Comparison of ENCODE assay signal across 23 cellular contexts in the genomic region with DNA sequence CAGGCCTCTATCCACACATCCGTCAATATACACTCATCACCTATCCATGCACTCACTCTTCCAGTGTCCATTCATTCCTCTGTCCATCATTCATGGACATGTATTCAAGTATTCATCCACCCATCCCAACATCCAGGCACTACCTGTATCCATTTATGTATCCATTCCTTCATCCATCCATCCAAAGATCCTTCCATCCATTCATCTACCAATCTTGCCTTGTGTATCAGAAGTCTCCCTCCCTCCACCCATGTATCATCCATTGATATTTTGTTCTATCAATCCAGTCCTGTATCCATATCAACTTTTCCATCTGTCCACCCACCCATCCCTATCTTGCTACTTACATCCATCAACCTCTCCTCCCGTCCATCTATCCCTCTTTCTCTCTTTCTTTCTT. TPM values are rescaled to one million over a fixed set of nuclear protein-coding genes. Genes with fewer than 3 reads are reported as not detected.
DNase-seq lines count a peak whose midpoint lies in the region; ATAC-seq and TF ChIP-seq lines count a peak whose summit lies in the region.
"Had no signal": no experiment of that assay in that cellular context is flagged by ENCODE, and none has a peak within 500 bp of the region (broad histone marks: within the 10 kb centered on the region; RNA-seq: fewer than 3 reads in every experiment).

No MANE protein-coding gene starts in this region.

- H3K4me2 ChIP-seq in neural progenitor cell = no peak overlapping the region
- H3K4me2 ChIP-seq: BLaER1 had no signal

- H3K36me3 Mint-ChIP-seq in endothelial cell (ENCODE audit: low read depth, unreplicated experiment) (peaks cover 4% of the 10 kb centered on the region), neural progenitor cell (no peaks in the 10 kb centered on the region)
- H3K36me3 Mint-ChIP-seq: CD14-positive monocyte; CD4-positive, alpha-beta memory T cell; CD4-positive, CD25-positive, alpha-beta regulatory T cell; CD8-positive, alpha-beta memory T cell had no signal

- no peak overlapping the region for H3K27ac ChIP-seq in neural progenitor cell
- H3K27ac ChIP-seq: BLaER1 had no signal

- H3K27me3 Mint-ChIP-seq in endothelial cell (ENCODE audit: unreplicated experiment) = peaks cover 17% of the 10 kb centered on the region
- peaks cover 32% of the 10 kb centered on the region for H3K27me3 Mint-ChIP-seq in neural progenitor cell (ENCODE audit: insufficient read depth, low read depth)

- H3K36me3 ChIP-seq in neural progenitor cell = no peaks in the 10 kb centered on the region
- H3K36me3 ChIP-seq: BE2C, BLaER1 had no signal

- H3K27me3 ChIP-seq in neural progenitor cell = peaks cover 27% of the 10 kb centered on the region
- H3K27me3 ChIP-seq: BE2C had no signal

- peaks cover 3% of the 10 kb centered on the region for H3K4me1 ChIP-seq in neural progenitor cell

- no peaks in the 10 kb centered on the region for H3K9me3 Mint-ChIP-seq in endothelial cell (ENCODE audit: unreplicated experiment)
- no peaks in the 10 kb centered on the region for H3K9me3 Mint-ChIP-seq in neural progenitor cell
- H3K9me3 Mint-ChIP-seq: CD4-positive, CD25-positive, alpha-beta regulatory T cell; CD8-positive, alpha-beta memory T cell had no signal

- H2AFZ ChIP-seq in neural progenitor cell (replicated peaks) = no peak overlapping the region

- no peak for TF ChIP-seq CTCF in endothelial cell (IDR thresholded peaks at IDR 0.05; ENCODE audit: unreplicated experiment)
- TF ChIP-seq CTCF in neural progenitor cell (IDR thresholded peaks at IDR 0.05) = no peak

- H3K79me2 ChIP-seq in neural progenitor cell (ENCODE audit: low read depth) = no peaks in the 10 kb centered on the region

- intact Hi-C loops in posterior vena cava (cut with DNase I) = no loop called here

- no peak overlapping the region for H3K4me3 ChIP-seq in neural progenitor cell
- H3K4me3 ChIP-seq: BLaER1, GM12878 had no signal

- H3K9me3 ChIP-seq in neural progenitor cell (ENCODE audit: low read depth) = no peaks in the 10 kb centered on the region
- H3K9me3 ChIP-seq: BE2C had no signal

- H3K4me1 Mint-ChIP-seq in endothelial cell (ENCODE audit: unreplicated experiment) = peaks cover 2% of the 10 kb centered on the region
- H3K4me1 Mint-ChIP-seq in neural progenitor cell = no peaks in the 10 kb centered on the region

- H3K9ac ChIP-seq in neural progenitor cell = no peak overlapping the region
- H3K9ac ChIP-seq: BLaER1 had no signal

- peak overlapping the region; percentile 5 for H3K4me3 Mint-ChIP-seq in endothelial cell (ENCODE audit: unreplicated experiment)
- peak overlapping the region; percentile 14 for H3K4me3 Mint-ChIP-seq in neural progenitor cell
- H3K4me3 Mint-ChIP-seq: CD4-positive, alpha-beta memory T cell; CD8-positive, alpha-beta memory T cell had no signal

- no peak for DNase-seq in endothelial cell (ENCODE audit: low spot score)
- DNase-seq in neural progenitor cell (ENCODE audit: low spot score) = no peak
- DNase-seq in posterior vena cava (ENCODE audit: low spot score) = no peak
- no peak for DNase-seq in SK-N-DZ (ENCODE audit: low spot score)
- DNase-seq: 8988T; ACHN; BE2C; C1 segment of cervical spinal cord; CD4-positive, CD25-positive, alpha-beta regulatory T cell; COR-L47; DMS 273 treated with DMSO at 0.1 percent for 48 hours; DMS153; DMS53; DMS79; DND-41; EL; GDM1 had no signal

- H4K20me1 ChIP-seq in neural progenitor cell (ENCODE audit: low read depth) = no peaks in the 10 kb centered on the region

- ATAC-seq in HG03432 (IDR thresholded peaks at IDR 0.05; ENCODE audit: unreplicated experiment) = no peak
- ATAC-seq: GM12878 had no signal

- H3K27ac Mint-ChIP-seq in endothelial cell (ENCODE audit: unreplicated experiment) (no peak overlapping the region), neural progenitor cell (no peak overlapping the region)
- H3K27ac Mint-ChIP-seq: CD14-positive monocyte; CD4-positive, alpha-beta memory T cell; CD4-positive, CD25-positive, alpha-beta regulatory T cell; CD8-positive, alpha-beta memory T cell had no signal

- H3F3A ChIP-seq in neural progenitor cell (ENCODE audit: low read depth) = peaks cover 7% of the 10 kb centered on the region

RNA-seq across cellular contexts. Expression of a gene that starts 4.0 kb away (rescaled TPM):
- total RNA-seq in endothelial cell (ENCODE audit: unreplicated experiment) (1.6 TPM), neural progenitor cell (ENCODE audit: low replicate concordance) (4.0 and 13.4 TPM in 2 replicates), posterior vena cava (1 to 10 TPM in 1 of 2 donors, under 1 TPM in 1; 0.56 to 1.2 TPM)
- 0.27 TPM in 1 of 2 replicates, not detected in the other for polyA plus RNA-seq in SK-N-DZ (2014; cell fraction: cytosol; rRNA removed)
- polyA plus RNA-seq in SK-N-DZ (2014; cell fraction: nucleus; rRNA removed) = 0.04 and 0.22 TPM in 2 replicates
